Comparison of ENCODE assay signal across 1 cellular context in the genomic region with DNA sequence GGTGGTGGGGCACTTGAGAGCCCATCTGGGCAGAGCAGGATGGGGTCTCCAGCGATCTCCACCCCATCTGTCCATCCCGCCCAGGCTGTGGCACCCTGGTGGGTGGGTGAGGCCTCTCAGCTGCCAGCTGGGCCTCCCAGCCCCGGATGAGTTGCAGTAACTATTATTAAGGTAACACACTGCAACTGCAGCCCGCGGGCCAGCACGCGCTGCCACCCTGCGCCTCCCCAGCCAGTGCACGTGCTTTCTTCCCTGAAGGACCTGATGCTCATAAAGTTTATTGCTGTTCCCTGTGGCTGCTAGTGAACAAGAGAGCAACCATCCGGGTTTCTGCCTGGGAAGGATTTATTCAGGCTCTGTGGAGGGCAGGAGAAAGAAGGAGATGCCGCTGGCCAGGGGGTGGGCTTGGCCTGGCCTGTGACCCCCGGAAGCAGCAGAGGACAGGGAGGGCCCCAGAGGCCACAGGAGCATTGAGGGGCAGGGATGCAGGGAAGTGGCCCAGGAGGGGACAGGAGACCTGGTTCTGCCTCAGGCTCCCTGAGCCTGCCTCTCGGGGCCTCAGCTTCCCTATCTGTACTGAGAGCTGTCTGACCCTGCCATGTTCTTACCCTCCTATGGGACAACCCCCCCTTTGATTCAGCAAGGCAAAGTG.
A peak's percentile ranks its signal among the peaks of the same experiment; 100 is the strongest.
TF ChIP-seq lines count a peak whose summit lies in the region.

No MANE protein-coding gene starts in this region.

TF ChIP-seq in K562, 482 proteins besides CTCF, POLR2A, EP300 and RAD21:
- TF ChIP-seq, protein P1, sequence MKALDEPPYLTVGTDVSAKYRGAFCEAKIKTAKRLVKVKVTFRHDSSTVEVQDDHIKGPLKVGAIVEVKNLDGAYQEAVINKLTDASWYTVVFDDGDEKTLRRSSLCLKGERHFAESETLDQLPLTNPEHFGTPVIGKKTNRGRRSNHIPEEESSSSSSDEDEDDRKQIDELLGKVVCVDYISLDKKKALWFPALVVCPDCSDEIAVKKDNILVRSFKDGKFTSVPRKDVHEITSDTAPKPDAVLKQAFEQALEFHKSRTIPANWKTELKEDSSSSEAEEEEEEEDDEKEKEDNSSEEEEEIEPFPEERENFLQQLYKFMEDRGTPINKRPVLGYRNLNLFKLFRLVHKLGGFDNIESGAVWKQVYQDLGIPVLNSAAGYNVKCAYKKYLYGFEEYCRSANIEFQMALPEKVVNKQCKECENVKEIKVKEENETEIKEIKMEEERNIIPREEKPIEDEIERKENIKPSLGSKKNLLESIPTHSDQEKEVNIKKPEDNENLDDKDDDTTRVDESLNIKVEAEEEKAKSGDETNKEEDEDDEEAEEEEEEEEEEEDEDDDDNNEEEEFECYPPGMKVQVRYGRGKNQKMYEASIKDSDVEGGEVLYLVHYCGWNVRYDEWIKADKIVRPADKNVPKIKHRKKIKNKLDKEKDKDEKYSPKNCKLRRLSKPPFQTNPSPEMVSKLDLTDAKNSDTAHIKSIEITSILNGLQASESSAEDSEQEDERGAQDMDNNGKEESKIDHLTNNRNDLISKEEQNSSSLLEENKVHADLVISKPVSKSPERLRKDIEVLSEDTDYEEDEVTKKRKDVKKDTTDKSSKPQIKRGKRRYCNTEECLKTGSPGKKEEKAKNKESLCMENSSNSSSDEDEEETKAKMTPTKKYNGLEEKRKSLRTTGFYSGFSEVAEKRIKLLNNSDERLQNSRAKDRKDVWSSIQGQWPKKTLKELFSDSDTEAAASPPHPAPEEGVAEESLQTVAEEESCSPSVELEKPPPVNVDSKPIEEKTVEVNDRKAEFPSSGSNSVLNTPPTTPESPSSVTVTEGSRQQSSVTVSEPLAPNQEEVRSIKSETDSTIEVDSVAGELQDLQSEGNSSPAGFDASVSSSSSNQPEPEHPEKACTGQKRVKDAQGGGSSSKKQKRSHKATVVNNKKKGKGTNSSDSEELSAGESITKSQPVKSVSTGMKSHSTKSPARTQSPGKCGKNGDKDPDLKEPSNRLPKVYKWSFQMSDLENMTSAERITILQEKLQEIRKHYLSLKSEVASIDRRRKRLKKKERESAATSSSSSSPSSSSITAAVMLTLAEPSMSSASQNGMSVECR (CRISPR knock-in tag; IDR thresholded peaks at IDR 0.05): 0 out of 2 replicates have a peak, but pooled peaks have one; percentile 33
- no peak for TF ChIP-seq ATF7 (IDR thresholded peaks at IDR 0.05)
